ENCODE assay signal across 32 cellular contexts in genomic region chr13:97492684-97493371, GRCh38.
"Had no signal": no experiment of that assay in that cellular context is flagged by ENCODE, and none has a peak within 500 bp of the region (broad histone marks: within the 10 kb centered on the region; RNA-seq: fewer than 3 reads in every experiment).

No MANE protein-coding gene starts in this region.

- H3K36me3 ChIP-seq: esophagus muscularis mucosa, gastroesophageal sphincter, heart left ventricle, neural progenitor cell, prostate gland, right atrium auricular region, suprapubic skin, transverse colon, upper lobe of right lung, uterus had no signal

- H3K4me3 ChIP-seq: coronary artery, esophagus muscularis mucosa, gastroesophageal sphincter, heart left ventricle, hepatocyte, lung, mucosa of descending colon, neural progenitor cell, prostate gland, right atrium auricular region, smooth muscle cell, suprapubic skin, transverse colon, upper lobe of right lung, uterus had no signal

- ATAC-seq: foreskin keratinocyte, gastroesophageal sphincter, heart left ventricle, left lobe of liver, mucosa of descending colon, sciatic nerve, upper lobe of right lung had no signal

- H3K4me3 Mint-ChIP-seq: mesothelial cell of epicardium; naive B cell; nephron; neural progenitor cell; stimulated activated naive CD8-positive, alpha-beta T cell treated with anti-CD3 and anti-CD28 coated beads, Interleukin-15, amount 100 ng/mL, for 72 hours had no signal

- H3K27me3 ChIP-seq: esophagus muscularis mucosa, foreskin keratinocyte, gastroesophageal sphincter, heart left ventricle, hepatocyte, neural progenitor cell, right atrium auricular region, suprapubic skin, transverse colon, upper lobe of right lung, uterus had no signal

- FAIRE-seq: endothelial cell of umbilical vein, kidney had no signal

- H3K4me1 Mint-ChIP-seq: mesothelial cell of epicardium; naive B cell; nephron; neural progenitor cell; stimulated activated naive CD8-positive, alpha-beta T cell treated with anti-CD3 and anti-CD28 coated beads, Interleukin-15, amount 100 ng/mL, for 72 hours had no signal

- H3K36me3 Mint-ChIP-seq: neural progenitor cell had no signal

- H3K27ac Mint-ChIP-seq: mesothelial cell of epicardium; naive B cell; nephron; neural progenitor cell; stimulated activated naive CD8-positive, alpha-beta T cell treated with anti-CD3 and anti-CD28 coated beads, Interleukin-15, amount 100 ng/mL, for 72 hours had no signal

- H3K27me3 Mint-ChIP-seq: stimulated activated naive CD8-positive, alpha-beta T cell treated with anti-CD3 and anti-CD28 coated beads, Interleukin-15, amount 100 ng/mL, for 72 hours had no signal

- DNase-seq: dermis blood vessel endothelial cell; effector memory CD4-positive, alpha-beta T cell; foreskin keratinocyte; heart left ventricle; kidney; mesenchymal stem cell; mucosa of descending colon; naive B cell; stimulated activated CD4-positive, alpha-beta T cell treated with anti-CD3 and anti-CD28 coated beads, Interleukin-12 subunit alpha, Interleukin-12 subunit beta, amount 100 ng/mL, for 4 hours; stimulated activated CD4-positive, alpha-beta T cell treated with anti-CD3 and anti-CD28 coated beads, Interleukin-1b, Interleukin-23, amount 100 ng/mL, for 48 hours; stimulated activated CD4-positive, alpha-beta T cell treated with anti-CD3 and anti-CD28 coated beads, Interleukin-4, amount 100 ng/mL, for 1 hour; stimulated activated CD8-positive, alpha-beta memory T cell treated with anti-CD3 and anti-CD28 coated beads, Interleukin-4, amount 100 ng/mL, for 48 hours; stimulated activated naive CD4-positive, alpha-beta T cell; stimulated activated naive CD8-positive, alpha-beta T cell treated with anti-CD3 and anti-CD28 coated beads, Interleukin-15, amount 100 ng/mL, for 72 hours; transverse colon; upper lobe of right lung; uterus had no signal
